In genomic region chr5:76270214-76270613, GRCh38 we compare ENCODE assay signal across 13 cellular contexts.
A peak's percentile ranks its signal among the peaks of the same experiment; 100 is the strongest.
DNase-seq lines count a peak whose midpoint lies in the region; TF ChIP-seq lines count a peak whose summit lies in the region.
"Had no signal": no experiment of that assay in that cellular context is flagged by ENCODE, and none has a peak within 500 bp of the region (broad histone marks: within the 10 kb centered on the region; RNA-seq: fewer than 3 reads in every experiment).

No MANE protein-coding gene starts in this region.

- peaks cover 37% of the 10 kb centered on the region for H3K4me1 Mint-ChIP-seq in activated CD4-positive, alpha-beta T cell treated with anti-CD3 and anti-CD28 coated beads, Interleukin-2, amount 10 ng/mL, durations not matched to agents 7 days and 5 days
- peaks cover 0 to 9% (median 7%) of the 10 kb centered on the region in 4 donors for H3K4me1 Mint-ChIP-seq in CD4-positive, alpha-beta memory T cell

- TF ChIP-seq CTCF in choroid plexus epithelial cell (conservative IDR thresholded peaks at IDR 0.05; ENCODE audit: low read depth, low read length), result no peak

- peaks cover 6% of the 10 kb centered on the region for H3K9me3 Mint-ChIP-seq in activated CD4-positive, alpha-beta T cell treated with anti-CD3 and anti-CD28 coated beads, Interleukin-2, amount 10 ng/mL, durations not matched to agents 7 days and 5 days
- no peaks in the 10 kb centered on the region for H3K9me3 Mint-ChIP-seq in CD4-positive, alpha-beta memory T cell

- DNase-seq in activated CD4-positive, alpha-beta T cell treated with anti-CD3 and anti-CD28 coated beads, Interleukin-2, amount 10 ng/mL, durations not matched to agents 7 days and 5 days, result no peak
- DNase-seq in activated CD4-positive, alpha-beta T cell treated with anti-CD3 and anti-CD28 coated beads, Interleukin-2, amount 50 U/mL, for 1 hour, result no peak
- DNase-seq in RPMI7951 (ENCODE audit: low read depth) (peak; percentile 15), choroid plexus epithelial cell (ENCODE audit: low read depth) (peak; percentile 7), SKM-1 treated with dmso at 0.1 percent for 144 hours (lab: John Stamatoyannopoulos, UW; ENCODE audit: unreplicated experiment) (no peak)
- peak; percentile 39 for DNase-seq in stimulated activated CD8-positive, alpha-beta memory T cell treated with anti-CD3 and anti-CD28 coated beads, Interleukin-4, amount 100 ng/mL, for 48 hours
- no peak for DNase-seq in CD4-positive, alpha-beta memory T cell
- DNase-seq in central memory CD4-positive, alpha-beta T cell, result no peak
- DNase-seq: cerebellar nuclear complex, gastrocnemius medialis, KG1, NCI-H345, SJCRH30 had no signal

- no peak overlapping the region for H3K4me3 Mint-ChIP-seq in activated CD4-positive, alpha-beta T cell treated with anti-CD3 and anti-CD28 coated beads, Interleukin-2, amount 10 ng/mL, durations not matched to agents 7 days and 5 days
- no peak overlapping the region for H3K4me3 Mint-ChIP-seq in CD4-positive, alpha-beta memory T cell

- no peaks in the 10 kb centered on the region for H3K36me3 ChIP-seq in CD4-positive, alpha-beta memory T cell (ENCODE audit: insufficient read depth, low read length)
- H3K36me3 ChIP-seq: gastrocnemius medialis, SJCRH30 had no signal

- no peaks in the 10 kb centered on the region for H3K4me1 ChIP-seq in CD4-positive, alpha-beta memory T cell (ENCODE audit: insufficient read depth, low read length)
- H3K4me1 ChIP-seq: gastrocnemius medialis, SJCRH30 had no signal

- intact Hi-C loops in CD4-positive, alpha-beta memory T cell (cut with micrococcal nuclease), result no loop called here

- H3K27ac Mint-ChIP-seq in activated CD4-positive, alpha-beta T cell treated with anti-CD3 and anti-CD28 coated beads, Interleukin-2, amount 10 ng/mL, durations not matched to agents 7 days and 5 days, result peak overlapping the region; percentile 86
- no peak overlapping the region for H3K27ac Mint-ChIP-seq in CD4-positive, alpha-beta memory T cell

- no peaks in the 10 kb centered on the region for H3K27me3 ChIP-seq in CD4-positive, alpha-beta memory T cell (ENCODE audit: insufficient read depth, low read length)
- H3K27me3 ChIP-seq: gastrocnemius medialis had no signal

- H3K36me3 Mint-ChIP-seq in activated CD4-positive, alpha-beta T cell treated with anti-CD3 and anti-CD28 coated beads, Interleukin-2, amount 10 ng/mL, durations not matched to agents 7 days and 5 days (ENCODE audit: low read depth), result peaks cover 6% of the 10 kb centered on the region
- no peaks in the 10 kb centered on the region for H3K36me3 Mint-ChIP-seq in CD4-positive, alpha-beta memory T cell

- H3K9me3 ChIP-seq in CD4-positive, alpha-beta memory T cell (ENCODE audit: control insufficient read depth in 1 of 2, low read length in 2 of 2), result no peaks in the 10 kb centered on the region
- H3K9me3 ChIP-seq: gastrocnemius medialis, SJCRH30 had no signal

- POLR2A ChIA-PET in activated CD4-positive, alpha-beta T cell treated with anti-CD3 and anti-CD28 coated beads, Interleukin-2, amount 10 ng/mL, durations not matched to agents 7 days and 5 days (lab: Charles Lee), result interaction anchor here (0.9 kb wide), 1 partner anchor 274 kb away, joined by 4 read pairs; no protein-coding TSS in a partner anchor
- POLR2A ChIA-PET in CD4-positive, alpha-beta memory T cell (lab: Charles Lee; ENCODE audit: partially characterized antibody), result interaction anchor here (0.7 kb wide), 1 partner anchor 55 kb away, joined by 3 read pairs; no protein-coding TSS in a partner anchor

- no peak overlapping the region for H3K27ac ChIP-seq in CD4-positive, alpha-beta memory T cell (ENCODE audit: low read depth, low read length)
- H3K27ac ChIP-seq: gastrocnemius medialis, SJCRH30 had no signal

- CTCF ChIA-PET in activated CD4-positive, alpha-beta T cell treated with anti-CD3 and anti-CD28 coated beads, Interleukin-2, amount 10 ng/mL, durations not matched to agents 7 days and 5 days (lab: Charles Lee), result interaction anchor here (0.7 to 1.5 kb wide), 4 partner anchors 9 to 143 kb away, joined by 3 to 6 read pairs (median 4); no protein-coding TSS in a partner anchor
- CTCF ChIA-PET in CD4-positive, alpha-beta memory T cell (lab: Charles Lee; ENCODE audit: partially characterized antibody), result no interaction called here

- H3K27me3 Mint-ChIP-seq in activated CD4-positive, alpha-beta T cell treated with anti-CD3 and anti-CD28 coated beads, Interleukin-2, amount 10 ng/mL, durations not matched to agents 7 days and 5 days, result no peaks in the 10 kb centered on the region
- H3K27me3 Mint-ChIP-seq in CD4-positive, alpha-beta memory T cell, result peaks cover 2% of the 10 kb centered on the region in 2 donors

- no peak overlapping the region for H3K4me3 ChIP-seq in choroid plexus epithelial cell (ENCODE audit: low read depth, low read length)
- H3K4me3 ChIP-seq in CD4-positive, alpha-beta memory T cell (ENCODE audit: low read length in 2 of 2), result no peak overlapping the region
- H3K4me3 ChIP-seq: gastrocnemius medialis, SJCRH30 had no signal

Comparison
In these comparisons a context has a peak if more than half of its experiments do, and no peak if none do; other contexts are left out.
1. DNase-seq: peak in RPMI7951 (single experiment), choroid plexus epithelial cell (single experiment) and stimulated activated CD8-positive, alpha-beta memory T cell treated with anti-CD3 and anti-CD28 coated beads, Interleukin-4, amount 100 ng/mL, for 48 hours (single experiment); none in activated CD4-positive, alpha-beta T cell treated with anti-CD3 and anti-CD28 coated beads, Interleukin-2, amount 10 ng/mL, durations not matched to agents 7 days and 5 days (single experiment), activated CD4-positive, alpha-beta T cell treated with anti-CD3 and anti-CD28 coated beads, Interleukin-2, amount 50 U/mL, for 1 hour (single experiment), SKM-1 treated with dmso at 0.1 percent for 144 hours (single experiment), CD4-positive, alpha-beta memory T cell (0 of 5) and central memory CD4-positive, alpha-beta T cell (single experiment).